8 cellular contexts compared by ENCODE assay signal in the genomic region with DNA sequence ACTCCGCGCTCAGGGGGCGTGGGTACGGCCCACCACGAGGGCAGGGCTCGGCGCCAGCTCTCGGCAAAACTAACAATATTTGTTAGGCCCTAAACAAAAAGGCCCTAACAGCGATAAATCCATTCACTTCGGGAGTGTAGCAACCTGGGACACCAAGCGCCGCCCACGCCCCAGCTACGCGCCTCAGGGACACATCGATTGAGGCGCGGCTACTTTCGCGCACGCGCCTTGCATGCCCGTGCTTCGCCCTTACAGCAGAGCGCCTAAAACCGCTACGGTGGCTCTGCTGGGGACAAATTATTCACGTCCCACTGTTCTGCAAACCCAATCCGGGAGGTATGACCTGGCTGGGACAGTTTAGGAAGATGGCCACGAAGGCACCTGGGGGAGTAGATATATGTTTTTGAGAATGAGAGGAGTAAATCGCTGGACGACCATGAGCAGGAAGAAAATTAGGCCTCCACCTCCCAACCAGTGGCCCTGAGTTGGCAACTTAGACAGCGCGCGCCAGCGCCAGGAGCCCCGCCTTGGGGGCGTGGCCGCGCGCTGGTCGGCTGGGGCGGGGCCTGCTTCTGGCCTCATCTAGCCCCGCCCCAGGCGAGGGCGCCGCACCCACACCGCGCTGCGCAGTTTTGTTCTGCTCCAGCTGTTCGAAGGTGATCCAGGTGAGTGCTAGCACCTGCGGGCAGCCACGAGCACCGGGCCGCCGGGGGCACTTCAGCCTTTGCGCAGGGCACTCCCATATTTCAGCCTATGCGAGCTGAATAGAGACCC. TPM values are rescaled to one million over a fixed set of nuclear protein-coding genes. Genes with fewer than 3 reads are reported as not detected.
DNase-seq lines count a peak whose midpoint lies in the region; ATAC-seq and TF ChIP-seq lines count a peak whose summit lies in the region.

A gene (plus strand): TSS at position 606 of the 774 bp plus-strand sequence. CDS start 18,614 bp downstream, outside the sequence.

- peaks cover 12% of the 10 kb centered on the region for H3K4me1 ChIP-seq in rectal smooth muscle tissue (ENCODE audit: control insufficient read depth, insufficient read depth, low read length)
- no peaks in the 10 kb centered on the region for H3K4me1 ChIP-seq in aorta (ENCODE audit: control insufficient read depth in 1 of 2, insufficient read depth in 2 of 2, low read length in 2 of 2)

- DNase-seq in NCI-H2081 (lab: John Stamatoyannopoulos, UW) (peak; percentile 95 to 97), T1000 (lab: John Stamatoyannopoulos, UW) (peak; percentile 75), astrocyte of the cerebellum (ENCODE audit: low read depth) (peak; percentile 87), hepatic stellate cell (ENCODE audit: low spot score) (peak; percentile 94), aorta (peak; percentile 95 to 98)

- ATAC-seq in GM18517 (IDR thresholded peaks at IDR 0.05; ENCODE audit: unreplicated experiment) (peak; percentile 71), HG03039 (IDR thresholded peaks at IDR 0.05; ENCODE audit: unreplicated experiment) (peak; percentile 84), aorta (ENCODE audit: low FRiP score) (peak; percentile 98)

- WGBS in aorta, 2 donors = 0 to 1% methylated on average over 51 to 58 of the region's 58 CpGs

- TF ChIP-seq CTCF in astrocyte of the cerebellum (IDR thresholded peaks at IDR 0.05; ENCODE audit: low read depth, low read length, missing control alignments) = no peak

- in situ Hi-C loops in astrocyte of the cerebellum (cut with HindIII; ENCODE audit: low sequenced_read_pairs) = no loop called here

- intact Hi-C loops in aorta (cut with DNase I) = loop anchor here in 1 of 2 donors (2.0 to 10.0 kb wide), 5 partner anchors 34 to 268 kb away; a partner anchor contains a TSS

- H3K27me3 ChIP-seq in rectal smooth muscle tissue (ENCODE audit: control insufficient read depth, insufficient read depth, low read length) (no peaks in the 10 kb centered on the region), aorta (ENCODE audit: control insufficient read depth in 1 of 2, insufficient read depth in 2 of 2, low read length in 1 of 2) (no peaks in the 10 kb centered on the region)

- H3K36me3 ChIP-seq in rectal smooth muscle tissue (ENCODE audit: control insufficient read depth, insufficient read depth, low read length) (no peaks in the 10 kb centered on the region), aorta (ENCODE audit: control insufficient read depth in 1 of 2, insufficient read depth in 2 of 2, low read length in 1 of 2) (peaks cover 0 to 3% of the 10 kb centered on the region in 2 donors)

- H3K9me3 ChIP-seq in aorta (ENCODE audit: control insufficient read depth, low read length) = no peaks in the 10 kb centered on the region

- peak within 1 kb of the TSS; percentile 98 for H3K4me3 ChIP-seq in astrocyte of the cerebellum (ENCODE audit: low read depth, low read length)
- peak within 1 kb of the TSS; percentile 90 for H3K4me3 ChIP-seq in rectal smooth muscle tissue (ENCODE audit: low read length)
- H3K4me3 ChIP-seq in aorta (ENCODE audit: low read length in 2 of 2) = peak within 1 kb of the TSS; percentile 84 to 93

- H3K9ac ChIP-seq in rectal smooth muscle tissue (ENCODE audit: low read length) = peak within 1 kb of the TSS; percentile 59

- H3K27ac ChIP-seq in rectal smooth muscle tissue (ENCODE audit: low read depth, low read length) = peak within 1 kb of the TSS; percentile 91
- H3K27ac ChIP-seq in aorta (ENCODE audit: low read depth in 1 of 2, low read length in 2 of 2) = peak within 1 kb of the TSS; percentile 33 to 92

RNA-seq across cellular contexts. Expression of the gene that starts here (rescaled TPM):
- 100 to 1,000 TPM; 199 to 230 TPM for total RNA-seq in aorta
- 100 to 1,000 TPM; 203 to 277 TPM for polyA plus RNA-seq in aorta

Comparison
In these comparisons a context has a peak if more than half of its experiments do, and no peak if none do; other contexts are left out.
1. Peak in every context shown above with its lines: DNase-seq, ATAC-seq, H3K4me3 ChIP-seq and H3K27ac ChIP-seq.